Comparison of ENCODE assay signal across 2 cellular contexts in genomic region chr13:27954406-27954851, GRCh38.
TF ChIP-seq lines count a peak whose summit lies in the region.

No MANE protein-coding gene starts in this region.

TF ChIP-seq in liver, 16 proteins besides CTCF, POLR2A, EP300 and RAD21:
- no peak for TF ChIP-seq SP1 (IDR thresholded peaks at IDR 0.05)
- no peak for TF ChIP-seq FOXA2 (IDR thresholded peaks at IDR 0.05)
- TF ChIP-seq EGR1 (IDR thresholded peaks at IDR 0.05; ENCODE audit: low read depth in 2 of 2), result no peak
- TF ChIP-seq GABPA (IDR thresholded peaks at IDR 0.05 in 1 of 2, conservative IDR thresholded peaks at IDR 0.05 in 1 of 2), result peak in 1 of 2 donors; percentile 3
- TF ChIP-seq YY1 (IDR thresholded peaks at IDR 0.05), result peak; percentile 47

TF ChIP-seq in HepG2, 621 proteins besides CTCF, POLR2A, EP300 and RAD21:
- TF ChIP-seq SSRP1 (CRISPR knock-in tag; IDR thresholded peaks at IDR 0.05), result no peak
- TF ChIP-seq IRF9 (CRISPR knock-in tag; IDR thresholded peaks at IDR 0.05; ENCODE audit: borderline replicate concordance), result no peak
- no peak for TF ChIP-seq REL (CRISPR knock-in tag; conservative IDR thresholded peaks at IDR 0.05)
- TF ChIP-seq GPBP1L1 (CRISPR knock-in tag; IDR thresholded peaks at IDR 0.05), result no peak
- TF ChIP-seq, protein P1, sequence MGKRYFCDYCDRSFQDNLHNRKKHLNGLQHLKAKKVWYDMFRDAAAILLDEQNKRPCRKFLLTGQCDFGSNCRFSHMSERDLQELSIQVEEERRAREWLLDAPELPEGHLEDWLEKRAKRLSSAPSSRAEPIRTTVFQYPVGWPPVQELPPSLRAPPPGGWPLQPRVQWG (CRISPR knock-in tag; IDR thresholded peaks at IDR 0.05; ENCODE audit: borderline replicate concordance, low read depth), result no peak
- TF ChIP-seq TFDP1 (CRISPR knock-in tag; IDR thresholded peaks at IDR 0.05; ENCODE audit: borderline replicate concordance), result no peak
- TF ChIP-seq SOX5 (CRISPR knock-in tag; IDR thresholded peaks at IDR 0.05; ENCODE audit: borderline replicate concordance), result no peak
